ENCODE assay signal across 19 cellular contexts in genomic region chr13:99471231-99472202, GRCh38. TPM values are rescaled to one million over a fixed set of nuclear protein-coding genes. Genes with fewer than 3 reads are reported as not detected.
A peak's percentile ranks its signal among the peaks of the same experiment; 100 is the strongest.
DNase-seq lines count a peak whose midpoint lies in the region; ATAC-seq and TF ChIP-seq lines count a peak whose summit lies in the region.
"Had no signal": no experiment of that assay in that cellular context is flagged by ENCODE, and none has a peak within 500 bp of the region (broad histone marks: within the 10 kb centered on the region; RNA-seq: fewer than 3 reads in every experiment).

No MANE protein-coding gene starts in this region.

- peaks cover 12% of the 10 kb centered on the region for H3K4me1 ChIP-seq in GM23248 (ENCODE audit: insufficient read depth)
- H3K4me1 ChIP-seq in PC-9 (replicated peaks; ENCODE audit: insufficient read depth): peaks cover 33% of the 10 kb centered on the region
- H3K4me1 ChIP-seq in fibroblast of lung (ENCODE audit: control insufficient read depth, extremely low read depth, insufficient read depth, low read length): no peaks in the 10 kb centered on the region
- H3K4me1 ChIP-seq: parathyroid adenoma had no signal

- POLR2A ChIA-PET in PC-9 (lab: Charles Lee; ENCODE audit: unreplicated experiment): no interaction called here

- H3F3A ChIP-seq in GM23248 (ENCODE audit: insufficient read depth) (peaks cover 6% of the 10 kb centered on the region; the same call in 1 of the 2 replicates), PC-9 (ENCODE audit: insufficient read depth, low read depth) (peaks cover 18% of the 10 kb centered on the region)

- TF ChIP-seq CTCF in PC-9 (conservative IDR thresholded peaks at IDR 0.05) (no peak), fibroblast of lung (conservative IDR thresholded peaks at IDR 0.05 in 1 of 2, IDR thresholded peaks at IDR 0.05 in 1 of 2; ENCODE audit: low read depth in 1 of 2, low read length in 2 of 2) (no peak), omental fat pad (IDR thresholded peaks at IDR 0.05) (no peak)

- H3K9me2 ChIP-seq in GM23248 (ENCODE audit: insufficient read depth): no peaks in the 10 kb centered on the region
- no peaks in the 10 kb centered on the region for H3K9me2 ChIP-seq in PC-9 (ENCODE audit: insufficient read depth)

- H3K36me3 ChIP-seq in GM23248 (ENCODE audit: low read depth) (no peaks in the 10 kb centered on the region), PC-9 (ENCODE audit: low read depth) (no peaks in the 10 kb centered on the region), fibroblast of lung (ENCODE audit: control insufficient read depth, insufficient read depth, low read length) (no peaks in the 10 kb centered on the region)

- H3K9ac ChIP-seq in GM23248 (no peak overlapping the region), fibroblast of lung (ENCODE audit: insufficient read depth, low read length) (no peak overlapping the region)
- H3K9ac ChIP-seq: parathyroid adenoma had no signal

- H3K4me2 ChIP-seq in GM23248 (ENCODE audit: unreplicated experiment) (peak overlapping the region; percentile 75), PC-9 (peak overlapping the region; percentile 11; the same call in 1 of the 2 replicates), fibroblast of lung (ENCODE audit: extremely low read depth, insufficient read depth, low read length) (no peak overlapping the region)

- DNase-seq in GM23248: peak; percentile 77
- DNase-seq in PC-9: peak in 1 of 2 experiments; percentile 62
- peak; percentile 6 to 27 for DNase-seq in fibroblast of lung (ENCODE audit: low read depth in 2 of 2)
- DNase-seq in pulmonary artery endothelial cell (ENCODE audit: low read depth, low spot score): peak; percentile 11
- no peak for DNase-seq in kidney glomerular epithelial cell (lab: John Stamatoyannopoulos, UW)
- DNase-seq in omental fat pad (ENCODE audit: low spot score): no peak
- DNase-seq: activated CD4-positive, alpha-beta T cell treated with anti-CD3 and anti-CD28 coated beads, Interleukin-2, amount 50 U/mL, for 1 hour; activated CD8-positive, alpha-beta memory T cell treated with anti-CD3 and anti-CD28 coated beads, Interleukin-2, amount 50 U/mL, for 48 hours; activated effector memory CD4-positive, alpha-beta T cell treated with anti-CD3 and anti-CD28 coated beads, Interleukin-2, amount 50 U/mL, for 16 hours; amygdala; C1 segment of cervical spinal cord; DMS 273 treated with DMSO at 0.1 percent for 48 hours; effector memory CD4-positive, alpha-beta T cell; foreskin melanocyte; NCI-H1930; NCI-H446; small intestine had no signal

- no peaks in the 10 kb centered on the region for H4K20me1 ChIP-seq in GM23248 (ENCODE audit: insufficient read depth)
- no peaks in the 10 kb centered on the region for H4K20me1 ChIP-seq in PC-9 (ENCODE audit: insufficient read depth)
- no peaks in the 10 kb centered on the region for H4K20me1 ChIP-seq in fibroblast of lung (ENCODE audit: control insufficient read depth, extremely low read depth, insufficient read depth, low read length)

- BruUV-seq in PC-9 (replicated peaks; lab: Mats Ljungman, UMichigan): no TSS peak

- CTCF ChIA-PET in PC-9 (lab: Charles Lee): no interaction called here

- H2AFZ ChIP-seq in GM23248 (peak overlapping the region; percentile 65), PC-9 (peak overlapping the region; percentile 46; the same call in 1 of the 2 replicates), fibroblast of lung (ENCODE audit: low read length) (peak overlapping the region; percentile 53)
- H2AFZ ChIP-seq: parathyroid adenoma had no signal

- 59 to 65% methylated on average over 4 of the region's 4 CpGs for WGBS in GM23248 (ENCODE audit: low coverage in 1 of 2, low lambda C conversion rate in 2 of 2, missing lambda C conversion rate in 2 of 2), 2 experiments

- H3K27me3 ChIP-seq in GM23248 (replicated peaks; ENCODE audit: insufficient read depth) (no peaks in the 10 kb centered on the region), PC-9 (ENCODE audit: insufficient read depth, low read depth) (no peaks in the 10 kb centered on the region), fibroblast of lung (ENCODE audit: control insufficient read depth, insufficient read depth, low read length) (no peaks in the 10 kb centered on the region)

- no peaks in the 10 kb centered on the region for H3K79me2 ChIP-seq in GM23248 (ENCODE audit: insufficient read depth)
- H3K79me2 ChIP-seq in PC-9 (ENCODE audit: low read depth): no peaks in the 10 kb centered on the region
- H3K79me2 ChIP-seq in fibroblast of lung (ENCODE audit: control insufficient read depth, insufficient read depth, low read length): no peaks in the 10 kb centered on the region
- H3K79me2 ChIP-seq: parathyroid adenoma had no signal

- intact Hi-C loops in PC-9 (cut with micrococcal nuclease; ENCODE audit: unreplicated experiment): no loop called here

- in situ Hi-C loops in GM23248 (cut with MboI): no loop called here

- H3K9me3 ChIP-seq in GM23248 (ENCODE audit: low read depth) (no peaks in the 10 kb centered on the region), PC-9 (ENCODE audit: insufficient read depth, low read depth) (0 out of 2 replicates have a peak, but pooled peaks cover 3% of the 10 kb centered on the region), fibroblast of lung (ENCODE audit: control insufficient read depth, insufficient read depth, low read depth, low read length) (no peaks in the 10 kb centered on the region)

- no peak for ATAC-seq in GM19452 (IDR thresholded peaks at IDR 0.05; ENCODE audit: unreplicated experiment)
- ATAC-seq in omental fat pad (ENCODE audit: low FRiP score): no peak

- H3K27ac ChIP-seq in GM23248 (0 out of 2 replicates have a peak overlapping the region, but pooled peaks have one; percentile 23), PC-9 (no peak overlapping the region), fibroblast of lung (ENCODE audit: insufficient read depth, low read length) (no peak overlapping the region)
- H3K27ac ChIP-seq: parathyroid adenoma had no signal

- H3K4me3 ChIP-seq in GM23248 (peak overlapping the region; percentile 31; the same call in 1 of the 2 replicates), PC-9 (no peak overlapping the region), fibroblast of lung (replicated peaks in 1 of 4; ENCODE audit: control extremely low read depth in 1 of 4, insufficient read depth in 1 of 4, low read depth in 3 of 4, low read length in 4 of 4) (no peak overlapping the region)

RNA-seq across cellular contexts. Expression of gene TM9SF2, which starts 29.8 kb away (rescaled TPM):
- 168 and 189 TPM in 2 replicates for total RNA-seq in GM23248 (2014; rRNA removed; shearing (Covaris generic))
- 156 and 162 TPM in 2 replicates for polyA plus RNA-seq in GM23248 (2016; fragmentation: Nextera tagmentation; extraction: Ambion mirVana)
- total RNA-seq in PC-9 (2021): 66.5 and 87.0 TPM in 2 replicates
- total RNA-seq in fibroblast of lung: 95.3 and 109 TPM in 2 replicates
- 116 and 149 TPM in 2 replicates for polyA plus RNA-seq in fibroblast of lung
- polyA plus RNA-seq in fibroblast of lung (2012): 68.7 and 83.5 TPM in 2 replicates
- polyA minus RNA-seq in fibroblast of lung (ENCODE audit: low replicate concordance): 17.5 and 28.0 TPM in 2 replicates
- total RNA-seq in pulmonary artery endothelial cell: 104 and 138 TPM in 2 replicates
- 10 to 100 TPM; 72.1 to 92.0 (median 88.4) TPM for total RNA-seq in omental fat pad

Comparison
In these comparisons a context has a peak if more than half of its experiments do, and no peak if none do; other contexts are left out.
1. DNase-seq: peak in GM23248 (single experiment), fibroblast of lung (2 of 2) and pulmonary artery endothelial cell (single experiment); none in kidney glomerular epithelial cell (single experiment) and omental fat pad (single experiment).
2. Peak in every context shown above with its lines, with median percentiles within 50 percentile points of each other: H2AFZ ChIP-seq.